Comparison of ENCODE assay signal across 8 cellular contexts in the genomic region with DNA sequence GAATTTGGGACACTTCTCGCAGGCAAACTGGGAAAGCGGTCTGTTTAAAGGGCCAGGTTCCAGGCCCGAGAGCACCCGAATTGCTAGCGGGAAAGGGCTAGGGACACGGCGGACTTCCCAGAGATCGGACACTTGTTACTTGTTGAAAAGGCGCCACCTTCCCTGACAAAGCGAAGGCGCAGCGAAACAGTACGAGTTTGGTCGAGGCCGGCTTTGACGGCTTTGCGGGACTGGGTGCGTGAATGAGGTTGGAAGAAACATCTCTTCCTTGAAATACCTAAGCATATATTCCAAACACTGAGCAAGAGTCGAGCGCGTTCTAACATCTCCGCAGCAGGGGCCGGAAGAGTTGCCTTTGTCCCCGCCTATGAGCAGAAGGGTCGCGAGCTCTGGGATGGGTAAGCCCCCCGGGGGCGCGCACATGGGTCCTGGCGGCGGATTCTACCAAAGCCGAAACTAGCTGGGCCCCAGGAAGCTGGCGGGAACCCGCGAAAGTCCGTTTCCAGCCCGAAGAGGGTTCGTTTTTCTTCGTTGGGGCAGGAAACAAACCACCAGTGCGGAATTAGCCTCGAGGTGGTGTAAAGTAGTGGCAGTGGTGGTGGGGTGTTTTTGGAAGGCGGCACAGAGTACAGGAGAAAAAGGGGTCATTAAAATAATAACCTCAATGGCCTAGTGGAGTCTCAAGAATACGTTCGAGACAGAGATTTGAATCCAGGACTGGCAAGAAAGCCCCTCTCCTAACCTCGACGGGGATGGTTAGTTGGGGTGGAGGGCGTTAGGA. TPM values are rescaled to one million over a fixed set of nuclear protein-coding genes. Genes with fewer than 3 reads are reported as not detected.
A peak's percentile ranks its signal among the peaks of the same experiment; 100 is the strongest.
DNase-seq lines count a peak whose midpoint lies in the region; TF ChIP-seq lines count a peak whose summit lies in the region.

No MANE protein-coding gene starts in this region.

- H3K36me3 ChIP-seq in colonic mucosa (no peaks in the 10 kb centered on the region), mesenchymal stem cell (ENCODE audit: control insufficient read depth in 1 of 2, insufficient read depth in 2 of 2, low read depth in 1 of 2, low read length in 2 of 2) (no peaks in the 10 kb centered on the region)

- no peak overlapping the region for H2BK15ac ChIP-seq in mesenchymal stem cell (ENCODE audit: low read depth, poor library complexity, severe bottlenecking)

- no peak overlapping the region for H2AFZ ChIP-seq in mesenchymal stem cell (ENCODE audit: low read depth, low read length)

- no peak overlapping the region for H2BK5ac ChIP-seq in mesenchymal stem cell (ENCODE audit: low read depth, low read length, poor library complexity, severe bottlenecking)

- intact Hi-C loops in colonic mucosa (cut with DNase I): no loop called here

- H3K23ac ChIP-seq in mesenchymal stem cell (ENCODE audit: low read length in 2 of 2): peak overlapping the region in 1 of 2 experiments; percentile 23

- H2BK120ac ChIP-seq in mesenchymal stem cell (ENCODE audit: low read depth, low read length): peak overlapping the region; percentile 7

- H3K18ac ChIP-seq in mesenchymal stem cell (ENCODE audit: low read depth in 1 of 2, low read length in 2 of 2): peak overlapping the region in 1 of 2 experiments; percentile 61

- H3K4me2 ChIP-seq in mesenchymal stem cell (ENCODE audit: low read length, poor library complexity, severe bottlenecking): peak overlapping the region; percentile 65

- no peak for TF ChIP-seq CTCF in colonic mucosa (IDR thresholded peaks at IDR 0.05)

- H3K4me1 ChIP-seq in colonic mucosa: no peaks in the 10 kb centered on the region
- peaks cover 50% of the 10 kb centered on the region for H3K4me1 ChIP-seq in mesenchymal stem cell (ENCODE audit: control insufficient read depth, insufficient read depth, low read depth, low read length)

- peak overlapping the region in 1 of 2 experiments; percentile 13 for H3K4ac ChIP-seq in mesenchymal stem cell (ENCODE audit: low read depth in 1 of 2, low read length in 2 of 2)

- peak; percentile 38 for DNase-seq in DMS114 treated with DMSO at 0.1 percent for 48 hours (lab: John Stamatoyannopoulos, UW; ENCODE audit: unreplicated experiment)
- DNase-seq in LHCN-M2 (ENCODE audit: low read depth): peak; percentile 43
- no peak for DNase-seq in colonic mucosa
- peak; percentile 66 for DNase-seq in mesenchymal stem cell
- no peak for DNase-seq in putamen (ENCODE audit: low spot score)
- DNase-seq in stimulated activated CD4-positive, alpha-beta T cell treated with anti-CD3 and anti-CD28 coated beads, Interleukin-1b, Interleukin-23, amount 100 ng/mL, for 48 hours: no peak
- DNase-seq in NOMO-1 treated with dmso at 0.1 percent for 144 hours (lab: John Stamatoyannopoulos, UW; ENCODE audit: unreplicated experiment): no peak
- DNase-seq in NCI-H774 (lab: John Stamatoyannopoulos, UW): no peak

- H3K9ac ChIP-seq in colonic mucosa (ENCODE audit: low read depth in 2 of 2, low read length in 2 of 2) (peak overlapping the region; percentile 55 to 56), mesenchymal stem cell (ENCODE audit: low read length) (peak overlapping the region; percentile 88)

- H3K9me3 ChIP-seq in colonic mucosa (no peaks in the 10 kb centered on the region), mesenchymal stem cell (ENCODE audit: control insufficient read depth, low read length) (no peaks in the 10 kb centered on the region)

- H3K27ac ChIP-seq in colonic mucosa: peak overlapping the region; percentile 31
- no peak overlapping the region for H3K27ac ChIP-seq in mesenchymal stem cell (ENCODE audit: low read length, poor library complexity, severe bottlenecking)

- peak overlapping the region; percentile 38 for H3K4me3 ChIP-seq in colonic mucosa
- H3K4me3 ChIP-seq in mesenchymal stem cell (ENCODE audit: insufficient read depth in 1 of 2, low read depth in 1 of 2, low read length in 2 of 2): peak overlapping the region; percentile 27 to 87

- no peaks in the 10 kb centered on the region for H3K79me1 ChIP-seq in mesenchymal stem cell (replicated peaks; ENCODE audit: low read length, poor library complexity, severe bottlenecking)

- H4K91ac ChIP-seq in mesenchymal stem cell (ENCODE audit: low read length): no peak overlapping the region

- H2AK5ac ChIP-seq in mesenchymal stem cell (ENCODE audit: low read length, severe bottlenecking): no peak overlapping the region

- WGBS in mesenchymal stem cell: 4% methylated on average over 47 of the region's 47 CpGs

- H3K27me3 ChIP-seq in colonic mucosa (peaks cover 56% of the 10 kb centered on the region), mesenchymal stem cell (ENCODE audit: control insufficient read depth in 1 of 2, insufficient read depth in 1 of 2, low read length in 2 of 2) (peaks cover 21 to 60% of the 10 kb centered on the region in 2 experiments)

- no peak overlapping the region for H4K8ac ChIP-seq in mesenchymal stem cell (ENCODE audit: low read length)

- H3K14ac ChIP-seq in mesenchymal stem cell (ENCODE audit: low read length in 2 of 2): no peak overlapping the region

- no peak overlapping the region for H2BK12ac ChIP-seq in mesenchymal stem cell (ENCODE audit: low read length in 2 of 2)

RNA-seq across cellular contexts. Expression of a gene that starts 1.5 kb away (rescaled TPM):
- 0.40 and 0.64 TPM in 2 replicates for total RNA-seq in LHCN-M2 (2014; rRNA removed)
- 2.1 TPM for polyA plus RNA-seq in LHCN-M2 (2012)
- total RNA-seq in colonic mucosa: 1 to 10 TPM in 1 of 2 donors, under 1 TPM in 1; 0.82 to 1.6 TPM
- 7.8 TPM for polyA plus RNA-seq in mesenchymal stem cell (2013, experiment 1 of 2)
- 7.9 TPM for polyA plus RNA-seq in mesenchymal stem cell (2013, experiment 2 of 2)

Comparison
In these comparisons a context has a peak if more than half of its experiments do, and no peak if none do; other contexts are left out.
1. DNase-seq: peak in DMS114 treated with DMSO at 0.1 percent for 48 hours (single experiment), LHCN-M2 (single experiment) and mesenchymal stem cell (single experiment); none in colonic mucosa (single experiment), putamen (single experiment), stimulated activated CD4-positive, alpha-beta T cell treated with anti-CD3 and anti-CD28 coated beads, Interleukin-1b, Interleukin-23, amount 100 ng/mL, for 48 hours (single experiment), NOMO-1 treated with dmso at 0.1 percent for 144 hours (single experiment) and NCI-H774 (single experiment).